Comparison of ENCODE assay signal across 20 cellular contexts in genomic region chr9:18368206-18368605, GRCh38.
A peak's percentile ranks its signal among the peaks of the same experiment; 100 is the strongest.
DNase-seq lines count a peak whose midpoint lies in the region; ATAC-seq and TF ChIP-seq lines count a peak whose summit lies in the region.
"Had no signal": no experiment of that assay in that cellular context is flagged by ENCODE, and none has a peak within 500 bp of the region (broad histone marks: within the 10 kb centered on the region; RNA-seq: fewer than 3 reads in every experiment).

No MANE protein-coding gene starts in this region.

- no peaks in the 10 kb centered on the region for H3K9me2 ChIP-seq in GM23248 (ENCODE audit: insufficient read depth)

- no peaks in the 10 kb centered on the region for H3K27me3 ChIP-seq in GM23248 (replicated peaks; ENCODE audit: insufficient read depth)
- H3K27me3 ChIP-seq: BE2C, SJSA1 had no signal

- ATAC-seq in HG03039 (IDR thresholded peaks at IDR 0.05; ENCODE audit: unreplicated experiment) (no peak), HG02852 (IDR thresholded peaks at IDR 0.05; ENCODE audit: unreplicated experiment) (no peak)
- ATAC-seq: Right ventricle myocardium inferior, T-cell had no signal

- H3K9ac ChIP-seq in GM23248 = no peak overlapping the region

- H3K27ac ChIP-seq in GM23248 = no peak overlapping the region
- H3K27ac ChIP-seq: HL-60, SJSA1 had no signal

- no peaks in the 10 kb centered on the region for H3K36me3 ChIP-seq in GM23248 (ENCODE audit: low read depth)
- H3K36me3 ChIP-seq: BE2C, SJSA1 had no signal

- no peak for TF ChIP-seq CTCF in fibroblast of mammary gland (conservative IDR thresholded peaks at IDR 0.05; ENCODE audit: control insufficient read depth, insufficient read depth, low read depth, low read length)

- no peak overlapping the region for H3K4me3 ChIP-seq in GM23248
- no peak overlapping the region for H3K4me3 ChIP-seq in fibroblast of mammary gland (ENCODE audit: control insufficient read depth, low read depth, low read length)
- H3K4me3 ChIP-seq: SJSA1 had no signal

- no peak overlapping the region for H3K4me2 ChIP-seq in GM23248 (ENCODE audit: unreplicated experiment)

- in situ Hi-C loops in GM23248 (cut with MboI) = no loop called here

- H4K20me1 ChIP-seq in GM23248 (ENCODE audit: insufficient read depth) = no peaks in the 10 kb centered on the region

- H3K79me2 ChIP-seq in GM23248 (ENCODE audit: insufficient read depth) = no peaks in the 10 kb centered on the region

- 86 to 99% methylated on average over 4 of the region's 4 CpGs for WGBS in GM23248 (ENCODE audit: low coverage in 1 of 2, low lambda C conversion rate in 2 of 2, missing lambda C conversion rate in 2 of 2), 2 experiments

- DNase-seq in GM23248 (peak; percentile 30), amniotic epithelial cell (ENCODE audit: low read depth) (peak; percentile 20), fibroblast of mammary gland (ENCODE audit: low read depth) (peak; percentile 28), cerebellar nuclear complex (lab: John Stamatoyannopoulos, UW) (no peak), iPS-NIHi7 (ENCODE audit: extremely low spot score) (no peak)
- DNase-seq: BE2C, H7, MV-4-11, NCI-H1105, NCI-H146, NCI-H1930, NCI-H446, NCI-H524 treated with DMSO at 0.1 percent for 48 hours, NCI-H774, T-cell had no signal

- peaks cover 9% of the 10 kb centered on the region; the same call in 1 of the 2 replicates for H3F3A ChIP-seq in GM23248 (ENCODE audit: insufficient read depth)

- H2AFZ ChIP-seq in GM23248 = no peak overlapping the region

- peaks cover 13% of the 10 kb centered on the region for H3K4me1 ChIP-seq in GM23248 (ENCODE audit: insufficient read depth)
- H3K4me1 ChIP-seq: BE2C, SJSA1 had no signal

- H3K9me3 ChIP-seq in GM23248 (ENCODE audit: low read depth) = no peaks in the 10 kb centered on the region
- H3K9me3 ChIP-seq: BE2C, SJSA1 had no signal

Comparison
In these comparisons a context has a peak if more than half of its experiments do, and no peak if none do; other contexts are left out.
1. DNase-seq: peak in GM23248 (single experiment), amniotic epithelial cell (single experiment) and fibroblast of mammary gland (single experiment); none in cerebellar nuclear complex (0 of 2) and iPS-NIHi7 (single experiment).